2 cellular contexts compared by ENCODE assay signal in genomic region chr2:201699384-201699783, GRCh38.
TF ChIP-seq lines count a peak whose summit lies in the region.

No MANE protein-coding gene starts in this region.

TF ChIP-seq in SK-N-SH, 30 proteins besides CTCF, POLR2A, EP300 and RAD21 (continued from another document):
- TF ChIP-seq USF1 (IDR thresholded peaks at IDR 0.05; ENCODE audit: borderline replicate concordance, low read depth) (no peak), TAF1 (IDR thresholded peaks at IDR 0.05; ENCODE audit: borderline replicate concordance, low read depth, low read length) (no peak), SMC3 (IDR thresholded peaks at IDR 0.05; ENCODE audit: low read depth, low read length) (no peak), TCF12 (IDR thresholded peaks at IDR 0.05) (no peak)

TF ChIP-seq in SK-N-SH treated with all-trans-retinoic acid at 6 μM for 48 hours, 23 proteins besides CTCF, POLR2A, EP300 and RAD21 (continued from another document):
- TF ChIP-seq CSRNP3 (CRISPR knock-in tag; IDR thresholded peaks at IDR 0.05): no peak
- no peak for TF ChIP-seq POU6F1 (CRISPR knock-in tag; IDR thresholded peaks at IDR 0.05; ENCODE audit: borderline replicate concordance, low read depth)
- no peak for TF ChIP-seq SNAI2 (CRISPR knock-in tag; IDR thresholded peaks at IDR 0.05)
- TF ChIP-seq ZC3H10 (CRISPR knock-in tag; IDR thresholded peaks at IDR 0.05): no peak
- TF ChIP-seq ZFP30 (CRISPR knock-in tag; IDR thresholded peaks at IDR 0.05): no peak
- no peak for TF ChIP-seq ZFP3 (CRISPR knock-in tag; IDR thresholded peaks at IDR 0.05)
- TF ChIP-seq ZNF8 (CRISPR knock-in tag; IDR thresholded peaks at IDR 0.05): no peak
